ENCODE assay signal across 26 cellular contexts in the genomic region with DNA sequence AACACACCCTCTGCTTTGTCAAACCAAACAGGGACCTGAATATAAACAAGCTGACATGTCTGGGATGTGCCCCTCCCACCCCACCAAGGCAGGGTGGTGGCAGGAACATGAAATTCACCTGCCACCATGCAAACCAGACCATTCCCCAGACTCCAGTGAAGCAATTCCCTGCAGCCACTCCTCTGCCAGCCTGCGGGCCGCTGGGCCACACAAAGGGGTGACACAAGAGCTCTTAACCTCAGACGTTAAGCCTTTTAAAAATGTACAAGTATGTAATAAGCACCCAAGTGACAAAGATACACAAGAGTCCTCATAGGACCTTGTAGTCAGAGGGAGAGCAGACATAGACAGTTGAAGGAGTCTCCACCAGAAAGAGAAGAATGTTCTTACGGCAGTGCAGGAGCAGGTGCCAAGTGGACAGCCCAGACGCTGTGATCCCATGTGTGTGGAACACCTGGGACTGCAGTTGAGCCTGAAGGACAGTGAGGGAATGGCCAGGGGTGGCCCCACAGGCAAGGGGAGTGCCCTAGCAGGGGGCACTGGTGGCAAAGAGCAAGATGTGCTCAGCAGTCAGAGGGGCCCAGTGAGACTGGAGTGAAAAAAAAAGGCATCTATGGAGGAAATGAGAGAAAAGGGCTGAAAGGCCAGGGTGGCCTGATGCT. TPM values are rescaled to one million over a fixed set of nuclear protein-coding genes. Genes with fewer than 3 reads are reported as not detected.
DNase-seq lines count a peak whose midpoint lies in the region; ATAC-seq, FAIRE-seq and TF ChIP-seq lines count a peak whose summit lies in the region.
"Had no signal": no experiment of that assay in that cellular context is flagged by ENCODE, and none has a peak within 500 bp of the region (broad histone marks: within the 10 kb centered on the region; RNA-seq: fewer than 3 reads in every experiment).

No MANE protein-coding gene starts in this region.

- no peaks in the 10 kb centered on the region for H3K9me3 Mint-ChIP-seq in activated CD4-positive, alpha-beta memory T cell treated with anti-CD3 and anti-CD28 coated beads, Interleukin-2, amount 10 ng/mL, durations not matched to agents 7 days and 5 days

- H2BK15ac ChIP-seq in H1 (ENCODE audit: low read length): peak overlapping the region; percentile 19; the same call in 1 of the 2 replicates

- no peaks in the 10 kb centered on the region for H3K36me3 ChIP-seq in H1 (ENCODE audit: control insufficient read depth in 2 of 4, insufficient read depth in 4 of 4, low read length in 3 of 4)
- H3K36me3 ChIP-seq: neutrophil, Peyer's patch, transverse colon had no signal

- H2BK120ac ChIP-seq in H1 (replicated peaks; ENCODE audit: low read depth, low read length): no peak overlapping the region

- H3K4ac ChIP-seq in H1 (replicated peaks; ENCODE audit: insufficient read length, low read depth, low read length): no peak overlapping the region

- no peak overlapping the region for H3K4me3 ChIP-seq in H1 (ENCODE audit: extremely low read depth in 1 of 4, insufficient read depth in 2 of 4, low read depth in 3 of 4, low read length in 4 of 4)
- H3K4me3 ChIP-seq: mucosa of descending colon, Peyer's patch, SK-N-MC, transverse colon had no signal

- H2AK5ac ChIP-seq in H1 (ENCODE audit: low read depth, low read length): no peak overlapping the region

- H3K23me2 ChIP-seq in H1 (ENCODE audit: low read depth, low read length): no peaks in the 10 kb centered on the region

- CTCF ChIA-PET in H1 (lab: Charles Lee; ENCODE audit: partially characterized antibody): no interaction called here
- CTCF ChIA-PET in activated CD4-positive, alpha-beta memory T cell treated with anti-CD3 and anti-CD28 coated beads, Interleukin-2, amount 10 ng/mL, durations not matched to agents 7 days and 5 days (lab: Charles Lee): no interaction called here

- H2BK5ac ChIP-seq in H1 (ENCODE audit: low read depth, low read length): no peak overlapping the region

- no peaks in the 10 kb centered on the region for H3K79me2 ChIP-seq in H1 (ENCODE audit: control insufficient read depth in 1 of 2, insufficient read depth in 2 of 2, low read length in 2 of 2)

- peaks cover 2% of the 10 kb centered on the region for H3K27me3 Mint-ChIP-seq in activated CD4-positive, alpha-beta memory T cell treated with anti-CD3 and anti-CD28 coated beads, Interleukin-2, amount 10 ng/mL, durations not matched to agents 7 days and 5 days

- no peak overlapping the region for H3K4me3 Mint-ChIP-seq in activated CD4-positive, alpha-beta memory T cell treated with anti-CD3 and anti-CD28 coated beads, Interleukin-2, amount 10 ng/mL, durations not matched to agents 7 days and 5 days
- H3K4me3 Mint-ChIP-seq: stimulated activated memory B cell treated with anti-CD40 and anti-IgM and Interleukin-4, amounts not matched to agents 10 μg/mL and 1 μg/mL and 100 μg/mL, for 72 hours had no signal

- no peaks in the 10 kb centered on the region for H3K79me1 ChIP-seq in H1 (ENCODE audit: low read depth, low read length)

- POLR2A ChIA-PET in H1 (lab: Charles Lee; ENCODE audit: partially characterized antibody): no interaction called here
- POLR2A ChIA-PET in activated CD4-positive, alpha-beta memory T cell treated with anti-CD3 and anti-CD28 coated beads, Interleukin-2, amount 10 ng/mL, durations not matched to agents 7 days and 5 days (lab: Charles Lee): no interaction called here

- H4K5ac ChIP-seq in H1 (ENCODE audit: insufficient read length, low read depth, low read length): no peak overlapping the region

- peaks cover 0 to 3% (median 0%) of the 10 kb centered on the region in 4 experiments; a peak in 1 of 7 replicates for H3K4me1 ChIP-seq in H1 (replicated peaks in 1 of 4; ENCODE audit: control insufficient read depth in 3 of 4, insufficient read depth in 4 of 4, low read length in 3 of 4)
- H3K4me1 ChIP-seq: Peyer's patch, transverse colon had no signal

- H2BK12ac ChIP-seq in H1 (ENCODE audit: low read depth, low read length): peak overlapping the region; percentile 12; the same call in 1 of the 2 replicates

- no peak for TF ChIP-seq RAD21 in H1 (IDR thresholded peaks at IDR 0.05 in 1 of 2, conservative IDR thresholded peaks at IDR 0.05 in 1 of 2; ENCODE audit: low read depth in 2 of 2, low read length in 2 of 2)

- DNase-seq in SHP77 treated with DMSO at 0.1 percent for 48 hours (lab: John Stamatoyannopoulos, UW) (peak; percentile 9), SHP77 (lab: John Stamatoyannopoulos, UW) (no peak), NCI-H2029 treated with DMSO at 0.1 percent for 48 hours (lab: John Stamatoyannopoulos, UW) (peak; percentile 83), H1 (ENCODE audit: low read depth in 1 of 2, low spot score in 2 of 2) (peak in 1 of 2 experiments; percentile 17), sciatic nerve (ENCODE audit: low spot score) (peak; percentile 10), cerebellar nuclear complex (lab: John Stamatoyannopoulos, UW) (no peak), NOMO-1 (lab: John Stamatoyannopoulos, UW; ENCODE audit: unreplicated experiment in 2 of 2) (no peak)
- no peak for DNase-seq in activated CD4-positive, alpha-beta memory T cell treated with anti-CD3 and anti-CD28 coated beads, Interleukin-2, amount 10 ng/mL, durations not matched to agents 7 days and 5 days
- DNase-seq: activated CD4-positive, alpha-beta T cell treated with anti-CD3 and anti-CD28 coated beads for 1 hour; activated gamma-delta T cell treated with Interleukin-2 at 50 U/mL for 16 hours; anterior cingulate cortex; hypothalamus; Kasumi-1; kidney glomerular epithelial cell; mucosa of descending colon; NCI-H1105; T-helper 9 cell; transverse colon had no signal

- H4K8ac ChIP-seq in H1 (ENCODE audit: extremely low read depth, insufficient read depth, low read length): no peak overlapping the region

- H3K36me3 Mint-ChIP-seq in activated CD4-positive, alpha-beta memory T cell treated with anti-CD3 and anti-CD28 coated beads, Interleukin-2, amount 10 ng/mL, durations not matched to agents 7 days and 5 days (ENCODE audit: low read depth): no peaks in the 10 kb centered on the region
- H3K36me3 Mint-ChIP-seq: stimulated activated memory B cell treated with anti-CD40 and anti-IgM and Interleukin-4, amounts not matched to agents 10 μg/mL and 1 μg/mL and 100 μg/mL, for 72 hours had no signal

- no peak overlapping the region for H3K56ac ChIP-seq in H1 (replicated peaks; ENCODE audit: insufficient read length, low read depth, low read length)

- no peaks in the 10 kb centered on the region for H3K4me1 Mint-ChIP-seq in activated CD4-positive, alpha-beta memory T cell treated with anti-CD3 and anti-CD28 coated beads, Interleukin-2, amount 10 ng/mL, durations not matched to agents 7 days and 5 days
- H3K4me1 Mint-ChIP-seq: stimulated activated memory B cell treated with anti-CD40 and anti-IgM and Interleukin-4, amounts not matched to agents 10 μg/mL and 1 μg/mL and 100 μg/mL, for 72 hours had no signal

- H4K91ac ChIP-seq in H1 (replicated peaks; ENCODE audit: insufficient read length, low read length): no peak overlapping the region

- H3K18ac ChIP-seq in H1 (ENCODE audit: extremely low read depth, low read length): no peak overlapping the region

- intact Hi-C loops in sciatic nerve (cut with DNase I): no loop called here

- 84% methylated on average over 5 of the region's 5 CpGs; no CpG with 5 or more reads in 1 of the 2 experiments for WGBS in H1 (ENCODE audit: extremely low coverage in 1 of 2, insufficient coverage in 1 of 2, insufficient read length in 1 of 2, insufficient replicate concordance in 2 of 2, low coverage in 1 of 2, low lambda C conversion rate in 2 of 2, missing lambda C conversion rate in 1 of 2), 2 experiments

- H4K20me1 ChIP-seq in H1 (replicated peaks in 1 of 2; ENCODE audit: control insufficient read depth in 1 of 2, insufficient read depth in 2 of 2, low read length in 2 of 2): no peaks in the 10 kb centered on the region

- H2BK20ac ChIP-seq in H1 (ENCODE audit: low read length): no peak overlapping the region

- no peak overlapping the region for H3K27ac ChIP-seq in H1 (ENCODE audit: low read depth, low read length)
- H3K27ac ChIP-seq: C4-2B, neutrophil, Peyer's patch, SK-N-MC, transverse colon had no signal

- H2AFZ ChIP-seq in H1 (ENCODE audit: low read length): no peak overlapping the region

- no peak for TF ChIP-seq EP300 in H1 (IDR thresholded peaks at IDR 0.05; ENCODE audit: borderline replicate concordance in 1 of 2, low read depth in 2 of 2, low read length in 2 of 2)

- FAIRE-seq in H1 (lab: Jason Lieb, UNC): no peak
- FAIRE-seq: endometrium had no signal

- no peak for ATAC-seq in sciatic nerve
- ATAC-seq: mucosa of descending colon; stimulated activated memory B cell treated with anti-CD40 and anti-IgM and Interleukin-4, amounts not matched to agents 10 μg/mL and 1 μg/mL and 100 μg/mL, for 72 hours had no signal

- H3K23ac ChIP-seq in H1 (ENCODE audit: insufficient read length): no peak overlapping the region

- no peak for TF ChIP-seq CTCF in H1 (IDR thresholded peaks at IDR 0.05; ENCODE audit: control extremely low read depth in 1 of 3, insufficient read depth in 1 of 3, low read depth in 1 of 3, low read length in 3 of 3)

- H3K27me3 ChIP-seq in H1 (replicated peaks in 1 of 4; ENCODE audit: control insufficient read depth in 3 of 4, extremely low read depth in 1 of 4, insufficient read depth in 3 of 4, low read length in 3 of 4): no peaks in the 10 kb centered on the region
- H3K27me3 ChIP-seq: neutrophil, Peyer's patch, transverse colon had no signal

- no peak overlapping the region for H3K4me2 ChIP-seq in H1 (ENCODE audit: insufficient read depth in 1 of 2, low read depth in 2 of 2, low read length in 2 of 2)

- TF ChIP-seq POLR2A in H1 (IDR thresholded peaks at IDR 0.05; ENCODE audit: control extremely low read depth in 1 of 2, low read depth in 2 of 2, low read length in 2 of 2): no peak

- no peak overlapping the region for H3K27ac Mint-ChIP-seq in activated CD4-positive, alpha-beta memory T cell treated with anti-CD3 and anti-CD28 coated beads, Interleukin-2, amount 10 ng/mL, durations not matched to agents 7 days and 5 days
- H3K27ac Mint-ChIP-seq: stimulated activated memory B cell treated with anti-CD40 and anti-IgM and Interleukin-4, amounts not matched to agents 10 μg/mL and 1 μg/mL and 100 μg/mL, for 72 hours had no signal

- H3K9me3 ChIP-seq in H1 (ENCODE audit: insufficient read depth in 2 of 2, low read depth in 1 of 2, low read length in 1 of 2): no peaks in the 10 kb centered on the region
- H3K9me3 ChIP-seq: mucosa of descending colon, neutrophil, Peyer's patch, transverse colon had no signal

- H3K9ac ChIP-seq in H1 (replicated peaks in 1 of 4; ENCODE audit: extremely low read depth in 1 of 4, low read depth in 3 of 4, low read length in 3 of 4): no peak overlapping the region

- H3K14ac ChIP-seq in H1 (ENCODE audit: insufficient read length): no peak overlapping the region

RNA-seq across cellular contexts. Expression of a gene that starts 36.9 kb away (rescaled TPM):
- total RNA-seq in H1 (2021; fragmentation: NEBNext Ultra II Directional; extraction: Animal tissue kit (Norgen Biotek cat#: 25700)): 0.07 and 0.50 TPM in 2 replicates
- polyA plus RNA-seq in H1 (2011; rRNA removed): 0.25 and 0.38 TPM in 2 replicates
- 0.30 TPM for polyA plus RNA-seq in H1 (2011; cell fraction: cytosol; rRNA removed)
- 0.33 TPM for polyA plus RNA-seq in H1 (2011; cell fraction: nucleus; rRNA removed)
- polyA plus RNA-seq in H1 (2012, experiment 1 of 2): 0.08 to 0.38 TPM (median 0.21 TPM) in 4 replicates
- polyA plus RNA-seq in H1 (2012, experiment 2 of 2): 0.07 TPM
- 0.30 TPM for polyA plus RNA-seq in H1 (2013, experiment 1 of 2)
- polyA plus RNA-seq in H1 (2013, experiment 2 of 2): 0.29 TPM
- 0.07 and 0.28 TPM in 2 replicates for polyA minus RNA-seq in H1 (2011; rRNA and poly(A)+ RNA removed)
- polyA minus RNA-seq in H1 (2011; cell fraction: cytosol; rRNA and poly(A)+ RNA removed): not detected
- not detected for polyA minus RNA-seq in H1 (2011; cell fraction: nucleus; rRNA and poly(A)+ RNA removed)
- total RNA-seq in sciatic nerve: 12.4 TPM
- under 1 TPM; 0.18 to 0.20 TPM for total RNA-seq in activated CD4-positive, alpha-beta memory T cell treated with anti-CD3 and anti-CD28 coated beads, Interleukin-2, amount 10 ng/mL, durations not matched to agents 7 days and 5 days
- total RNA-seq: A673, HT1080 had no signal

Comparison
In these comparisons a context has a peak if more than half of its experiments do, and no peak if none do; other contexts are left out.
1. DNase-seq: peak in SHP77 treated with DMSO at 0.1 percent for 48 hours (single experiment), NCI-H2029 treated with DMSO at 0.1 percent for 48 hours (single experiment) and sciatic nerve (single experiment); none in SHP77 (0 of 2), activated CD4-positive, alpha-beta memory T cell treated with anti-CD3 and anti-CD28 coated beads, Interleukin-2, amount 10 ng/mL, durations not matched to agents 7 days and 5 days (single experiment), cerebellar nuclear complex (0 of 2) and NOMO-1 (0 of 2).